Comparison of ENCODE assay signal across 18 cellular contexts in genomic region chr14:61482348-61483206, GRCh38.
DNase-seq lines count a peak whose midpoint lies in the region; ATAC-seq and FAIRE-seq lines count a peak whose summit lies in the region.
"Had no signal": no experiment of that assay in that cellular context is flagged by ENCODE, and none has a peak within 500 bp of the region (broad histone marks: within the 10 kb centered on the region; RNA-seq: fewer than 3 reads in every experiment).

No MANE protein-coding gene starts in this region.

- DNase-seq in activated naive CD4-positive, alpha-beta T cell (lab: John Stamatoyannopoulos, UW): no peak
- no peak for DNase-seq in T-helper 17 cell
- DNase-seq in immature natural killer cell: no peak
- no peak for DNase-seq in urothelium cell line (ENCODE audit: low spot score)
- DNase-seq in stimulated activated naive CD4-positive, alpha-beta T cell (lab: John Stamatoyannopoulos, UW): no peak
- no peak for DNase-seq in NCI-H1417 (lab: John Stamatoyannopoulos, UW)
- DNase-seq: activated T-cell treated with anti-CD3 and anti-CD28 coated beads, Interleukin-2, amount 50 U/mL, for 4 hours; effector CD4-positive, alpha-beta T cell; foreskin fibroblast; GM23248; mucosa of descending colon; NCI-H1092 treated with DMSO at 0.1 percent for 48 hours; NCI-H226; stimulated activated CD4-positive, alpha-beta T cell treated with anti-CD3 and anti-CD28 coated beads, Interleukin-12 subunit alpha, Interleukin-12 subunit beta, amount 100 ng/mL, for 4 hours had no signal

- H3K36me3 Mint-ChIP-seq in activated naive CD4-positive, alpha-beta T cell treated with anti-CD3 and anti-CD28 coated beads, Interleukin-2, amount 50 U/mL, for 24 hours: peaks cover 32% of the 10 kb centered on the region
- H3K36me3 Mint-ChIP-seq in T-helper 17 cell (ENCODE audit: low read depth) (peaks cover 11% of the 10 kb centered on the region), immature natural killer cell (peaks cover 27 to 49% (median 43%) of the 10 kb centered on the region in 3 donors)

- H3K9me3 ChIP-seq in T-helper 17 cell (ENCODE audit: control insufficient read depth, low read length, poor library complexity, severe bottlenecking): no peaks in the 10 kb centered on the region
- H3K9me3 ChIP-seq: mucosa of descending colon, tibial nerve had no signal

- no peaks in the 10 kb centered on the region for H3K27me3 Mint-ChIP-seq in activated naive CD4-positive, alpha-beta T cell treated with anti-CD3 and anti-CD28 coated beads, Interleukin-2, amount 50 U/mL, for 24 hours
- no peaks in the 10 kb centered on the region for H3K27me3 Mint-ChIP-seq in T-helper 17 cell
- H3K27me3 Mint-ChIP-seq in immature natural killer cell (ENCODE audit: low read depth in 3 of 3): peaks cover 4 to 37% (median 31%) of the 10 kb centered on the region in 3 donors

- peak overlapping the region; percentile 95 for H3K27ac Mint-ChIP-seq in activated naive CD4-positive, alpha-beta T cell treated with anti-CD3 and anti-CD28 coated beads, Interleukin-2, amount 50 U/mL, for 24 hours
- H3K27ac Mint-ChIP-seq in T-helper 17 cell: peak overlapping the region; percentile 95
- peak overlapping the region in 5 of 6 donors; percentile 94 to 100 (median 99) for H3K27ac Mint-ChIP-seq in immature natural killer cell

- ATAC-seq in T-helper 17 cell (no peak), GM19452 (IDR thresholded peaks at IDR 0.05; ENCODE audit: unreplicated experiment) (no peak)
- ATAC-seq: activated T-cell treated with anti-CD3 and anti-CD28 coated beads, Interleukin-2, amount 50 U/mL, for 4 hours had no signal

- peak; percentile 37 for FAIRE-seq in urothelium cell line (lab: Jason Lieb, UNC)
- FAIRE-seq: G401.6 had no signal

- no peaks in the 10 kb centered on the region for H3K9me3 Mint-ChIP-seq in activated naive CD4-positive, alpha-beta T cell treated with anti-CD3 and anti-CD28 coated beads, Interleukin-2, amount 50 U/mL, for 24 hours
- no peaks in the 10 kb centered on the region for H3K9me3 Mint-ChIP-seq in immature natural killer cell
- H3K9me3 Mint-ChIP-seq: activated T-cell treated with anti-CD3 and anti-CD28 coated beads, Interleukin-2, amount 50 U/mL, for 4 hours had no signal

- H3K4me1 Mint-ChIP-seq in activated naive CD4-positive, alpha-beta T cell treated with anti-CD3 and anti-CD28 coated beads, Interleukin-2, amount 50 U/mL, for 24 hours: peaks cover 94% of the 10 kb centered on the region
- peaks cover 44% of the 10 kb centered on the region for H3K4me1 Mint-ChIP-seq in T-helper 17 cell
- H3K4me1 Mint-ChIP-seq in immature natural killer cell: peaks cover 93 to 100% of the 10 kb centered on the region in 2 donors

- H3K4me3 Mint-ChIP-seq in activated naive CD4-positive, alpha-beta T cell treated with anti-CD3 and anti-CD28 coated beads, Interleukin-2, amount 50 U/mL, for 24 hours: no peak overlapping the region
- H3K4me3 Mint-ChIP-seq in T-helper 17 cell (no peak overlapping the region), immature natural killer cell (peak overlapping the region; percentile 10 to 84 (median 76))
- H3K4me3 Mint-ChIP-seq: activated T-cell treated with anti-CD3 and anti-CD28 coated beads, Interleukin-2, amount 50 U/mL, for 4 hours had no signal

Comparison
In these comparisons a context has a peak if more than half of its experiments do, and no peak if none do; other contexts are left out.
1. H3K4me3 Mint-ChIP-seq: peak in immature natural killer cell (5 of 5); none in activated naive CD4-positive, alpha-beta T cell treated with anti-CD3 and anti-CD28 coated beads, Interleukin-2, amount 50 U/mL, for 24 hours (single experiment) and T-helper 17 cell (single experiment).
2. Peak in every context shown above with its lines, with median percentiles within 50 percentile points of each other: H3K27ac Mint-ChIP-seq.